In genomic region chr16:53093162-53093744, GRCh38 we compare ENCODE assay signal across 10 cellular contexts. TPM values are rescaled to one million over a fixed set of nuclear protein-coding genes. Genes with fewer than 3 reads are reported as not detected.
DNase-seq lines count a peak whose midpoint lies in the region; ATAC-seq and TF ChIP-seq lines count a peak whose summit lies in the region.
"Had no signal": no experiment of that assay in that cellular context is flagged by ENCODE, and none has a peak within 500 bp of the region (broad histone marks: within the 10 kb centered on the region; RNA-seq: fewer than 3 reads in every experiment).

No MANE protein-coding gene starts in this region.

- H3K4me3 Mint-ChIP-seq in naive B cell, result peak overlapping the region in 1 of 8 donors; percentile 6
- H3K4me3 Mint-ChIP-seq: type B pancreatic cell had no signal

- no peaks in the 10 kb centered on the region for H3K36me3 ChIP-seq in heart left ventricle
- H3K36me3 ChIP-seq in body of pancreas (replicated peaks in 1 of 2; ENCODE audit: insufficient read depth in 1 of 2, low read depth in 2 of 2), result no peaks in the 10 kb centered on the region
- H3K36me3 ChIP-seq in uterus, result no peaks in the 10 kb centered on the region

- intact Hi-C loops in heart left ventricle (cut with DNase I) (loop anchor here in 2 of 10 donors (5.0 kb wide), 2 partner anchors 36 to 39 kb away; no protein-coding TSS in a partner anchor), left cardiac atrium (cut with DNase I) (no loop called here), body of pancreas (cut with DNase I) (no loop called here), uterus (cut with DNase I; ENCODE audit: low total_unique reads) (no loop called here)

- H3K27ac Mint-ChIP-seq in naive B cell, result peak overlapping the region in 5 of 6 donors; percentile 59 to 97 (median 88)

- H3K36me3 Mint-ChIP-seq in naive B cell, result no peaks in the 10 kb centered on the region
- H3K36me3 Mint-ChIP-seq: activated naive CD4-positive, alpha-beta T cell treated with anti-CD3 and anti-CD28 coated beads, Interleukin-2, amount 50 U/mL, for 72 hours had no signal

- no peaks in the 10 kb centered on the region for H3K9me3 Mint-ChIP-seq in naive B cell
- H3K9me3 Mint-ChIP-seq: activated naive CD4-positive, alpha-beta T cell treated with anti-CD3 and anti-CD28 coated beads, Interleukin-2, amount 50 U/mL, for 72 hours; type B pancreatic cell had no signal

- H3K4me3 ChIP-seq in heart left ventricle (no peak overlapping the region), body of pancreas (no peak overlapping the region), uterus (no peak overlapping the region)

- H3K27ac ChIP-seq in heart left ventricle (peak overlapping the region; percentile 52 to 95 (median 80)), body of pancreas (peak overlapping the region in 3 of 4 donors; percentile 12 to 58 (median 39)), uterus (peak overlapping the region; percentile 51 to 80)

- no peak for TF ChIP-seq POLR2A in heart left ventricle (IDR thresholded peaks at IDR 0.05)
- TF ChIP-seq POLR2A in body of pancreas (IDR thresholded peaks at IDR 0.05), result no peak
- TF ChIP-seq POLR2A in uterus (IDR thresholded peaks at IDR 0.05), result no peak

- H3K4me1 ChIP-seq in heart left ventricle (peaks cover 21 to 76% (median 64%) of the 10 kb centered on the region in 12 donors), body of pancreas (peaks cover 19% of the 10 kb centered on the region), uterus (peaks cover 11 to 23% of the 10 kb centered on the region in 2 donors)

- peaks cover 56 to 80% (median 68%) of the 10 kb centered on the region in 3 donors for H3K4me1 Mint-ChIP-seq in naive B cell

- H3K9me3 ChIP-seq in heart left ventricle (no peaks in the 10 kb centered on the region), body of pancreas (no peaks in the 10 kb centered on the region), uterus (no peaks in the 10 kb centered on the region)

- TF ChIP-seq CTCF in heart left ventricle (IDR thresholded peaks at IDR 0.05), result no peak
- no peak for TF ChIP-seq CTCF in body of pancreas (IDR thresholded peaks at IDR 0.05)
- no peak for TF ChIP-seq CTCF in uterus (IDR thresholded peaks at IDR 0.05)

- ATAC-seq in heart left ventricle, result no peak
- no peak for ATAC-seq in left cardiac atrium
- ATAC-seq in body of pancreas, result no peak
- no peak for ATAC-seq in naive B cell (ENCODE audit: low read depth in 2 of 2)
- no peak for ATAC-seq in GM21723 (IDR thresholded peaks at IDR 0.05; ENCODE audit: unreplicated experiment)

- H3K27me3 ChIP-seq in heart left ventricle (no peaks in the 10 kb centered on the region), body of pancreas (no peaks in the 10 kb centered on the region), uterus (no peaks in the 10 kb centered on the region)

- DNase-seq in heart left ventricle (no peak), left cardiac atrium (no peak), body of pancreas (no peak), naive B cell (no peak), uterus (no peak), NCI-H2081 treated with DMSO at 0.1 percent for 48 hours (lab: John Stamatoyannopoulos, UW) (no peak), COLO829 (ENCODE audit: low spot score) (no peak)

- no peaks in the 10 kb centered on the region for H3K27me3 Mint-ChIP-seq in naive B cell
- H3K27me3 Mint-ChIP-seq: type B pancreatic cell had no signal

- WGBS in heart left ventricle, 4 donors, result 95 to 98% (median 96%) methylated on average over 5 of the region's 5 CpGs
- WGBS in body of pancreas, 2 donors, result 94 to 96% methylated on average over 5 of the region's 5 CpGs

RNA-seq across cellular contexts. Expression of gene CHD9, which starts 38.5 kb away (rescaled TPM):
- total RNA-seq in heart left ventricle, result 10 to 100 TPM; 37.9 to 56.2 (median 44.1) TPM
- polyA plus RNA-seq in heart left ventricle, result 10 to 100 TPM; 11.8 to 13.1 TPM
- total RNA-seq in left cardiac atrium, result 10 to 100 TPM; 44.2 to 60.3 TPM
- 10 to 100 TPM; 38.1 to 58.7 TPM for total RNA-seq in body of pancreas
- 100 to 1,000 TPM; 102 to 181 (median 115) TPM for polyA plus RNA-seq in naive B cell (ENCODE audit: low read depth in 6 of 6)
- total RNA-seq in uterus, result 100 to 1,000 TPM in 3 of 4 donors, 10 to 100 TPM in 1; 46.9 to 174 (median 133) TPM

RNA-seq across cellular contexts. Expression of gene CHD9NB, which starts 40.6 kb away (rescaled TPM):
- total RNA-seq in heart left ventricle, result 1 to 10 TPM in 1 of 9 donors, under 1 TPM in 7, not detected in 1; 0.39 to 2.3 (median 0.65) TPM
- under 1 TPM; 0.21 to 0.76 TPM for polyA plus RNA-seq in heart left ventricle
- total RNA-seq in left cardiac atrium, result under 1 TPM; 0.47 to 0.94 TPM
- 10 to 100 TPM in 1 of 2 donors, 1 to 10 TPM in 1; 3.1 to 12.5 TPM for total RNA-seq in body of pancreas
- polyA plus RNA-seq in naive B cell (ENCODE audit: low read depth in 6 of 6), result under 1 TPM in 1 of 6 donors, not detected in 5; 0.16 TPM
- 1 to 10 TPM in 3 of 4 donors, not detected in 1; 1.2 to 4.3 (median 4.1) TPM for total RNA-seq in uterus
